ENCODE assay signal across 9 cellular contexts in genomic region chr20:46031701-46032254, GRCh38.
DNase-seq lines count a peak whose midpoint lies in the region; ATAC-seq and TF ChIP-seq lines count a peak whose summit lies in the region.
"Had no signal": no experiment of that assay in that cellular context is flagged by ENCODE, and none has a peak within 500 bp of the region (broad histone marks: within the 10 kb centered on the region; RNA-seq: fewer than 3 reads in every experiment).

No MANE protein-coding gene starts in this region.

- CTCF ChIA-PET in HEK293T (lab: Yijun Ruan, JAX), result interaction anchor here (0.7 to 2.1 kb wide), 4 partner anchors 9 to 49 kb away, joined by 3 to 14 read pairs (median 4); no protein-coding TSS in a partner anchor

- DNase-seq in HEK293T (ENCODE audit: extremely low spot score), result peak; percentile 39
- peak; percentile 36 for DNase-seq in NCI-H226
- DNase-seq in ecto neural progenitor cell (ENCODE audit: low spot score), result peak; percentile 73
- peak; percentile 84 for DNase-seq in retina
- DNase-seq in AG08395 (ENCODE audit: low spot score), result no peak
- DNase-seq in putamen (ENCODE audit: low spot score), result no peak
- DNase-seq: activated T-cell treated with anti-CD3 and anti-CD28 coated beads, Interleukin-2, amount 50 U/mL, for 4 hours had no signal

- POLR2A ChIA-PET in HEK293T (lab: Yijun Ruan, JAX), result no interaction called here

- ATAC-seq in GM21447 (IDR thresholded peaks at IDR 0.05; ENCODE audit: unreplicated experiment) (no peak), GM19351 (IDR thresholded peaks at IDR 0.05; ENCODE audit: unreplicated experiment) (no peak)

TF ChIP-seq in HEK293T, 16 proteins besides CTCF, POLR2A, EP300 and RAD21:
- TF ChIP-seq HDGF (IDR thresholded peaks at IDR 0.05; ENCODE audit: borderline replicate concordance) (no peak), SUZ12 (IDR thresholded peaks at IDR 0.05) (no peak), NFRKB (IDR thresholded peaks at IDR 0.05) (no peak), FOXM1 (IDR thresholded peaks at IDR 0.05; ENCODE audit: borderline replicate concordance) (no peak), ELF4 (IDR thresholded peaks at IDR 0.05) (no peak), CTBP1 (IDR thresholded peaks at IDR 0.05; ENCODE audit: borderline replicate concordance) (no peak), ARNT (IDR thresholded peaks at IDR 0.05) (no peak), LEF1 (IDR thresholded peaks at IDR 0.05; ENCODE audit: borderline replicate concordance) (no peak), BHLHE40 (IDR thresholded peaks at IDR 0.05; ENCODE audit: borderline replicate concordance) (no peak), L3MBTL2 (conservative IDR thresholded peaks at IDR 0.05) (no peak), ZNF384 (IDR thresholded peaks at IDR 0.05) (no peak), SP1 (IDR thresholded peaks at IDR 0.05) (no peak), FOXK2 (IDR thresholded peaks at IDR 0.05) (no peak), PKNOX1 (IDR thresholded peaks at IDR 0.05) (no peak), TARDBP (IDR thresholded peaks at IDR 0.05) (no peak), FOXA1 (IDR thresholded peaks at IDR 0.05) (no peak)

Comparison
In these comparisons a context has a peak if more than half of its experiments do, and no peak if none do; other contexts are left out.
1. DNase-seq: peak in HEK293T (single experiment), NCI-H226 (single experiment), ecto neural progenitor cell (single experiment) and retina (single experiment); none in AG08395 (single experiment) and putamen (single experiment).